In genomic region chr1:99969729-99970591, GRCh38 we compare ENCODE assay signal across 8 cellular contexts. TPM values are rescaled to one million over a fixed set of nuclear protein-coding genes. Genes with fewer than 3 reads are reported as not detected.
DNase-seq lines count a peak whose midpoint lies in the region; ATAC-seq and TF ChIP-seq lines count a peak whose summit lies in the region.

Gene SLC35A3, plus strand, starts transcription at chr1:99969996. Its CDS starts 23,559 bp downstream, at chr1:99993555.

- H3K27me3 ChIP-seq in BLaER1 (no peaks in the 10 kb centered on the region), ectodermal cell (ENCODE audit: control insufficient read depth, insufficient read depth, low read length, poor library complexity, severe bottlenecking) (no peaks in the 10 kb centered on the region), lung (ENCODE audit: control insufficient read depth, insufficient read depth) (no peaks in the 10 kb centered on the region)

- no peaks in the 10 kb centered on the region for H3K27me3 Mint-ChIP-seq in activated CD4-positive, alpha-beta memory T cell treated with anti-CD3 and anti-CD28 coated beads for 36 hours

- ATAC-seq in HG03432 (IDR thresholded peaks at IDR 0.05; ENCODE audit: unreplicated experiment) (peak; percentile 94), lung (ENCODE audit: insufficient read depth, low FRiP score) (peak; percentile 97)

- 1 to 2% methylated on average over 73 of the region's 73 CpGs for WGBS in ectodermal cell, 2 experiments
- WGBS in lung, 2 donors: 0 to 1% methylated on average over 66 to 73 of the region's 73 CpGs

- peak within 1 kb of the TSS; percentile 88 for H3K27ac Mint-ChIP-seq in activated CD4-positive, alpha-beta memory T cell treated with anti-CD3 and anti-CD28 coated beads for 36 hours

- DNase-seq in NCI-H526 treated with DMSO at 0.1 percent for 48 hours (lab: John Stamatoyannopoulos, UW) (peak; percentile 64), lung (ENCODE audit: low spot score) (peak; percentile 86)
- peak; percentile 88 for DNase-seq in activated CD4-positive, alpha-beta memory T cell treated with anti-CD3 and anti-CD28 coated beads for 36 hours
- peak; percentile 54 to 72 (median 56) for DNase-seq in stimulated activated CD4-positive, alpha-beta T cell treated with anti-CD3 and anti-CD28 coated beads, TNF-alpha, amount 100 ng/mL, for 4 hours (ENCODE audit: low read depth in 3 of 3)

- H3K4me1 ChIP-seq in BLaER1: peaks cover 17% of the 10 kb centered on the region
- no peaks in the 10 kb centered on the region for H3K4me1 ChIP-seq in ectodermal cell (ENCODE audit: control insufficient read depth, insufficient read depth, low read length)
- peaks cover 2 to 3% of the 10 kb centered on the region in 2 donors for H3K4me1 ChIP-seq in lung (ENCODE audit: control insufficient read depth in 2 of 2, insufficient read depth in 2 of 2, low read length in 2 of 2)

- H3K36me3 Mint-ChIP-seq in activated CD4-positive, alpha-beta memory T cell treated with anti-CD3 and anti-CD28 coated beads for 36 hours: no peaks in the 10 kb centered on the region

- no peak for TF ChIP-seq CTCF in lung (IDR thresholded peaks at IDR 0.05; ENCODE audit: control extremely low read depth, extremely low read depth)

- H3K36me3 ChIP-seq in BLaER1 (peaks cover 7% of the 10 kb centered on the region), ectodermal cell (ENCODE audit: control insufficient read depth, insufficient read depth, low read length) (no peaks in the 10 kb centered on the region), lung (ENCODE audit: control insufficient read depth in 2 of 2, insufficient read depth in 2 of 2, low read length in 2 of 2) (no peaks in the 10 kb centered on the region)

- peak within 1 kb of the TSS; percentile 100 for H3K4me3 Mint-ChIP-seq in activated CD4-positive, alpha-beta memory T cell treated with anti-CD3 and anti-CD28 coated beads for 36 hours

- H3K4me3 ChIP-seq in BLaER1 (peak within 1 kb of the TSS; percentile 93), ectodermal cell (ENCODE audit: insufficient read depth, low read depth, low read length) (peak within 1 kb of the TSS; percentile 60), lung (peak within 1 kb of the TSS; percentile 94)

- no peaks in the 10 kb centered on the region for H4K20me1 ChIP-seq in BLaER1

- H3K9me3 Mint-ChIP-seq in activated CD4-positive, alpha-beta memory T cell treated with anti-CD3 and anti-CD28 coated beads for 36 hours: no peaks in the 10 kb centered on the region

- POLR2A ChIA-PET in activated CD4-positive, alpha-beta memory T cell treated with anti-CD3 and anti-CD28 coated beads for 36 hours (lab: Charles Lee): interaction anchor here (1.3 to 1.6 kb wide), 5 partner anchors 28 to 163 kb away, joined by 3 to 12 read pairs (median 3); partner anchors contain the start of gene TRMT13

- CTCF ChIA-PET in activated CD4-positive, alpha-beta memory T cell treated with anti-CD3 and anti-CD28 coated beads for 36 hours (lab: Charles Lee): interaction anchor here (0.7 to 1.4 kb wide), 5 partner anchors 33 to 493 kb away, joined by 3 to 7 read pairs (median 3); a partner anchor contains a TSS

- TF ChIP-seq POLR2A in GM19193 (IDR thresholded peaks at IDR 0.05; ENCODE audit: extremely low read depth, insufficient read depth, insufficient read length): peak; percentile 83

- intact Hi-C loops in activated CD4-positive, alpha-beta memory T cell treated with anti-CD3 and anti-CD28 coated beads for 36 hours (cut with micrococcal nuclease): loop anchor here (1.0 to 10.0 kb wide), 6 partner anchors 67 to 485 kb away; partner anchors contain the start of genes AGL, CDC14A and TRMT13

- H3K27ac ChIP-seq in BLaER1 (peak within 1 kb of the TSS; percentile 78), ectodermal cell (ENCODE audit: insufficient read depth, low read depth, low read length, poor library complexity, severe bottlenecking) (no peak within 1 kb of the TSS), lung (ENCODE audit: low read depth in 1 of 2, low read length in 1 of 2) (peak within 1 kb of the TSS; percentile 66 to 93)

- H3K9me3 ChIP-seq in BLaER1: no peaks in the 10 kb centered on the region
- no peaks in the 10 kb centered on the region for H3K9me3 ChIP-seq in ectodermal cell (ENCODE audit: control insufficient read depth, low read length)
- no peaks in the 10 kb centered on the region for H3K9me3 ChIP-seq in lung (ENCODE audit: control insufficient read depth in 2 of 2, insufficient read depth in 1 of 2, low read length in 1 of 2)

- H3K4me2 ChIP-seq in BLaER1: peak within 1 kb of the TSS; percentile 86

- peaks cover 18% of the 10 kb centered on the region for H3K4me1 Mint-ChIP-seq in activated CD4-positive, alpha-beta memory T cell treated with anti-CD3 and anti-CD28 coated beads for 36 hours (ENCODE audit: low read depth)

- H3K9ac ChIP-seq in BLaER1: peak within 1 kb of the TSS; percentile 81

RNA-seq across cellular contexts. Expression of gene SLC35A3, which starts in this region (rescaled TPM):
- 10 to 100 TPM; 16.5 to 18.3 TPM for total RNA-seq in activated CD4-positive, alpha-beta memory T cell treated with anti-CD3 and anti-CD28 coated beads for 36 hours
- 15.3 TPM for polyA plus RNA-seq in ectodermal cell (2013, experiment 1 of 4)
- polyA plus RNA-seq in ectodermal cell (2013, experiment 2 of 4): 18.7 TPM
- 15.3 TPM for polyA plus RNA-seq in ectodermal cell (2013, experiment 3 of 4)
- 15.7 TPM for polyA plus RNA-seq in ectodermal cell (2013, experiment 4 of 4)
- 10 to 100 TPM; 34.9 to 53.8 TPM for total RNA-seq in lung
- polyA plus RNA-seq in lung: 10 to 100 TPM; 10.8 to 24.3 TPM
